Comparison of ENCODE assay signal across 1 cellular context in the genomic region with DNA sequence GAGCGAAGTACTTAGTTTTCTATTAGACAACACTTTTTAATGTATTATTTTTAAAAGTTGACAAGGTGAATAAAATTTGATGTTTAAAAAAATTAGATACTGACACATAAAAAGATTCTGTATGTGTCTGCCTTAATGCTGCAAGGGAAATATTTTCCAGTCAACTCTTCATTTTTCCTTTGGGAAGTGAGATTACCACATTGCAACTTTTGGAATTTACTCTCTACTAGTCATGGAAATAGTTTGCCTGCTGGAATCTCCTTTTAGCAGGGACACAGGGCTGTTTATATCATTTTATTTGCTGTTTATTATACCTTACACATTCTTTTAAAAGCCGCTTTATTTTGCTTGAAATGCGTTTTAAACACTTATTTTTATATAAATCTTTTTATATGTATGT.
TF ChIP-seq lines count a peak whose summit lies in the region.

No MANE protein-coding gene starts in this region.

TF ChIP-seq in HepG2, 621 proteins besides CTCF, POLR2A, EP300 and RAD21 (continued from another document):
- TF ChIP-seq CEBPB (IDR thresholded peaks at IDR 0.05; ENCODE audit: borderline replicate concordance, low read depth, low read length): no peak
- no peak for TF ChIP-seq KLF15 (CRISPR knock-in tag; IDR thresholded peaks at IDR 0.05; ENCODE audit: borderline replicate concordance)
- TF ChIP-seq, protein P1, sequence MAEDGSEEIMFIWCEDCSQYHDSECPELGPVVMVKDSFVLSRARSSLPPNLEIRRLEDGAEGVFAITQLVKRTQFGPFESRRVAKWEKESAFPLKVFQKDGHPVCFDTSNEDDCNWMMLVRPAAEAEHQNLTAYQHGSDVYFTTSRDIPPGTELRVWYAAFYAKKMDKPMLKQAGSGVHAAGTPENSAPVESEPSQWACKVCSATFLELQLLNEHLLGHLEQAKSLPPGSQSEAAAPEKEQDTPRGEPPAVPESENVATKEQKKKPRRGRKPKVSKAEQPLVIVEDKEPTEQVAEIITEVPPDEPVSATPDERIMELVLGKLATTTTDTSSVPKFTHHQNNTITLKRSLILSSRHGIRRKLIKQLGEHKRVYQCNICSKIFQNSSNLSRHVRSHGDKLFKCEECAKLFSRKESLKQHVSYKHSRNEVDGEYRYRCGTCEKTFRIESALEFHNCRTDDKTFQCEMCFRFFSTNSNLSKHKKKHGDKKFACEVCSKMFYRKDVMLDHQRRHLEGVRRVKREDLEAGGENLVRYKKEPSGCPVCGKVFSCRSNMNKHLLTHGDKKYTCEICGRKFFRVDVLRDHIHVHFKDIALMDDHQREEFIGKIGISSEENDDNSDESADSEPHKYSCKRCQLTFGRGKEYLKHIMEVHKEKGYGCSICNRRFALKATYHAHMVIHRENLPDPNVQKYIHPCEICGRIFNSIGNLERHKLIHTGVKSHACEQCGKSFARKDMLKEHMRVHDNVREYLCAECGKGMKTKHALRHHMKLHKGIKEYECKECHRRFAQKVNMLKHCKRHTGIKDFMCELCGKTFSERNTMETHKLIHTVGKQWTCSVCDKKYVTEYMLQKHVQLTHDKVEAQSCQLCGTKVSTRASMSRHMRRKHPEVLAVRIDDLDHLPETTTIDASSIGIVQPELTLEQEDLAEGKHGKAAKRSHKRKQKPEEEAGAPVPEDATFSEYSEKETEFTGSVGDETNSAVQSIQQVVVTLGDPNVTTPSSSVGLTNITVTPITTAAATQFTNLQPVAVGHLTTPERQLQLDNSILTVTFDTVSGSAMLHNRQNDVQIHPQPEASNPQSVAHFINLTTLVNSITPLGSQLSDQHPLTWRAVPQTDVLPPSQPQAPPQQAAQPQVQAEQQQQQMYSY (CRISPR knock-in tag; IDR thresholded peaks at IDR 0.05): no peak
- TF ChIP-seq TBX3 (IDR thresholded peaks at IDR 0.05; ENCODE audit: borderline replicate concordance): no peak
- TF ChIP-seq, protein P2, sequence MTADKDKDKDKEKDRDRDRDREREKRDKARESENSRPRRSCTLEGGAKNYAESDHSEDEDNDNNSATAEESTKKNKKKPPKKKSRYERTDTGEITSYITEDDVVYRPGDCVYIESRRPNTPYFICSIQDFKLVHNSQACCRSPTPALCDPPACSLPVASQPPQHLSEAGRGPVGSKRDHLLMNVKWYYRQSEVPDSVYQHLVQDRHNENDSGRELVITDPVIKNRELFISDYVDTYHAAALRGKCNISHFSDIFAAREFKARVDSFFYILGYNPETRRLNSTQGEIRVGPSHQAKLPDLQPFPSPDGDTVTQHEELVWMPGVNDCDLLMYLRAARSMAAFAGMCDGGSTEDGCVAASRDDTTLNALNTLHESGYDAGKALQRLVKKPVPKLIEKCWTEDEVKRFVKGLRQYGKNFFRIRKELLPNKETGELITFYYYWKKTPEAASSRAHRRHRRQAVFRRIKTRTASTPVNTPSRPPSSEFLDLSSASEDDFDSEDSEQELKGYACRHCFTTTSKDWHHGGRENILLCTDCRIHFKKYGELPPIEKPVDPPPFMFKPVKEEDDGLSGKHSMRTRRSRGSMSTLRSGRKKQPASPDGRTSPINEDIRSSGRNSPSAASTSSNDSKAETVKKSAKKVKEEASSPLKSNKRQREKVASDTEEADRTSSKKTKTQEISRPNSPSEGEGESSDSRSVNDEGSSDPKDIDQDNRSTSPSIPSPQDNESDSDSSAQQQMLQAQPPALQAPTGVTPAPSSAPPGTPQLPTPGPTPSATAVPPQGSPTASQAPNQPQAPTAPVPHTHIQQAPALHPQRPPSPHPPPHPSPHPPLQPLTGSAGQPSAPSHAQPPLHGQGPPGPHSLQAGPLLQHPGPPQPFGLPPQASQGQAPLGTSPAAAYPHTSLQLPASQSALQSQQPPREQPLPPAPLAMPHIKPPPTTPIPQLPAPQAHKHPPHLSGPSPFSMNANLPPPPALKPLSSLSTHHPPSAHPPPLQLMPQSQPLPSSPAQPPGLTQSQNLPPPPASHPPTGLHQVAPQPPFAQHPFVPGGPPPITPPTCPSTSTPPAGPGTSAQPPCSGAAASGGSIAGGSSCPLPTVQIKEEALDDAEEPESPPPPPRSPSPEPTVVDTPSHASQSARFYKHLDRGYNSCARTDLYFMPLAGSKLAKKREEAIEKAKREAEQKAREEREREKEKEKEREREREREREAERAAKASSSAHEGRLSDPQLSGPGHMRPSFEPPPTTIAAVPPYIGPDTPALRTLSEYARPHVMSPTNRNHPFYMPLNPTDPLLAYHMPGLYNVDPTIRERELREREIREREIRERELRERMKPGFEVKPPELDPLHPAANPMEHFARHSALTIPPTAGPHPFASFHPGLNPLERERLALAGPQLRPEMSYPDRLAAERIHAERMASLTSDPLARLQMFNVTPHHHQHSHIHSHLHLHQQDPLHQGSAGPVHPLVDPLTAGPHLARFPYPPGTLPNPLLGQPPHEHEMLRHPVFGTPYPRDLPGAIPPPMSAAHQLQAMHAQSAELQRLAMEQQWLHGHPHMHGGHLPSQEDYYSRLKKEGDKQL (CRISPR knock-in tag; IDR thresholded peaks at IDR 0.05; ENCODE audit: low read depth): no peak
